Comparison of ENCODE assay signal across 8 cellular contexts in the genomic region with DNA sequence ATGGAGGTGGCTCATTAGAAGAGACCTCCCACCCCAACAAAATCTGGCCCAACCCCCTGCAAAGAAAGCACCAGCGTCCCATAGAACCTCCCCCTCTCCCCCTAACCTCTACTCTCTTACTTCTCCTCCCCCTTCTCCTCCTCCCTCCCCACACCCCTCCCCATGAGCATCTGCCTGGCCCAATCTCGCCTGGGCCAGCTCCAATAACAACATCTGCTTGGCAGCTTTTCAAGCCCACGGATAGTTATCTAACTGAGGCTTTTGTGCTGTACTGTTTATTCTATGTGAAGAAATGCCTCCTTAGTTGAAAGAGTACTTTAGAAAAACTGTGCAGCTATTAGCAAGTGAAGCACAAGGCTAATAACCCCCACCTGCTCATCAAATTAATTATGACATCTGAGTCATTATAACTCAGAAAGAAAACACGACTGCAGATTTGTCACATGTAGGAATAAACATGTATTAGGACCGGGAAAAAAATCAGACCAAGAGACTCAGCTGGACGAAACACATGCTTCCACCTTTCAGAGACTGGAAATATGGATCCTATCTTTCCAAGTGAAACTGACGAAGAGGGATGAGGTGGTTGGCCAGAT. TPM values are rescaled to one million over a fixed set of nuclear protein-coding genes. Genes with fewer than 3 reads are reported as not detected.
DNase-seq lines count a peak whose midpoint lies in the region; ATAC-seq and TF ChIP-seq lines count a peak whose summit lies in the region.

No MANE protein-coding gene starts in this region.

- DNase-seq in DMS153 (lab: John Stamatoyannopoulos, UW): peak; percentile 74
- DNase-seq in NCI-H524 treated with DMSO at 0.1 percent for 48 hours (lab: John Stamatoyannopoulos, UW): peak; percentile 42
- peak; percentile 26 to 56 for DNase-seq in erythroblast (lab: John Stamatoyannopoulos, UW)
- DNase-seq in effector memory CD8-positive, alpha-beta T cell: no peak
- DNase-seq in foreskin melanocyte: no peak
- DNase-seq in activated gamma-delta T cell treated with Interleukin-2 at 50 U/mL for 16 hours: no peak
- DNase-seq in activated CD4-positive, alpha-beta T cell treated with anti-CD3 and anti-CD28 coated beads for 36 hours: no peak

- H3K4me3 Mint-ChIP-seq in nephron: peak overlapping the region; percentile 58 to 72 (median 65)
- H3K4me3 Mint-ChIP-seq in effector memory CD8-positive, alpha-beta T cell: no peak overlapping the region
- no peak overlapping the region for H3K4me3 Mint-ChIP-seq in activated CD4-positive, alpha-beta T cell treated with anti-CD3 and anti-CD28 coated beads for 36 hours

- no peak for TF ChIP-seq POLR2A in erythroblast (IDR thresholded peaks at IDR 0.05; ENCODE audit: low read length)

- POLR2A ChIA-PET in activated CD4-positive, alpha-beta T cell treated with anti-CD3 and anti-CD28 coated beads for 36 hours (lab: Charles Lee): no interaction called here

- no peak for TF ChIP-seq CTCF in nephron (IDR thresholded peaks at IDR 0.05; ENCODE audit: unreplicated experiment in 3 of 3)

- no peaks in the 10 kb centered on the region for H3K27me3 Mint-ChIP-seq in nephron (ENCODE audit: low read depth)
- H3K27me3 Mint-ChIP-seq in effector memory CD8-positive, alpha-beta T cell: peaks cover 27 to 50% of the 10 kb centered on the region in 2 donors
- peaks cover 25% of the 10 kb centered on the region for H3K27me3 Mint-ChIP-seq in activated CD4-positive, alpha-beta T cell treated with anti-CD3 and anti-CD28 coated beads for 36 hours

- peaks cover 70% of the 10 kb centered on the region for H3K4me1 Mint-ChIP-seq in nephron
- H3K4me1 Mint-ChIP-seq in effector memory CD8-positive, alpha-beta T cell (ENCODE audit: low read depth in 2 of 2): peaks cover 0 to 5% of the 10 kb centered on the region in 2 donors
- H3K4me1 Mint-ChIP-seq in activated CD4-positive, alpha-beta T cell treated with anti-CD3 and anti-CD28 coated beads for 36 hours: peaks cover 5% of the 10 kb centered on the region

- intact Hi-C loops in activated CD4-positive, alpha-beta T cell treated with anti-CD3 and anti-CD28 coated beads for 36 hours (cut with DNase I, micrococcal nuclease): no loop called here

- peaks cover 18% of the 10 kb centered on the region for H3K36me3 Mint-ChIP-seq in nephron (ENCODE audit: low read depth)
- H3K36me3 Mint-ChIP-seq in effector memory CD8-positive, alpha-beta T cell (ENCODE audit: insufficient read depth): no peaks in the 10 kb centered on the region
- H3K36me3 Mint-ChIP-seq in activated CD4-positive, alpha-beta T cell treated with anti-CD3 and anti-CD28 coated beads for 36 hours (ENCODE audit: low read depth): no peaks in the 10 kb centered on the region

- CTCF ChIA-PET in activated CD4-positive, alpha-beta T cell treated with anti-CD3 and anti-CD28 coated beads for 36 hours (lab: Charles Lee): no interaction called here

- H3K9me3 Mint-ChIP-seq in nephron: no peaks in the 10 kb centered on the region
- no peaks in the 10 kb centered on the region for H3K9me3 Mint-ChIP-seq in effector memory CD8-positive, alpha-beta T cell
- no peaks in the 10 kb centered on the region for H3K9me3 Mint-ChIP-seq in activated CD4-positive, alpha-beta T cell treated with anti-CD3 and anti-CD28 coated beads for 36 hours (ENCODE audit: low read depth)

- H3K27ac Mint-ChIP-seq in nephron: peak overlapping the region; percentile 93 to 96 (median 93)
- no peak overlapping the region for H3K27ac Mint-ChIP-seq in effector memory CD8-positive, alpha-beta T cell
- H3K27ac Mint-ChIP-seq in activated CD4-positive, alpha-beta T cell treated with anti-CD3 and anti-CD28 coated beads for 36 hours: no peak overlapping the region

- ATAC-seq in effector memory CD8-positive, alpha-beta T cell (replicated peaks): no peak
- ATAC-seq in activated CD4-positive, alpha-beta T cell treated with anti-CD3 and anti-CD28 coated beads for 36 hours: no peak

RNA-seq across cellular contexts. Expression of a gene that starts 42.8 kb away (rescaled TPM):
- not detected for total RNA-seq in activated CD4-positive, alpha-beta T cell treated with anti-CD3 and anti-CD28 coated beads for 36 hours

Comparison
In these comparisons a context has a peak if more than half of its experiments do, and no peak if none do; other contexts are left out.
1. DNase-seq: peak in DMS153 (single experiment), NCI-H524 treated with DMSO at 0.1 percent for 48 hours (single experiment) and erythroblast (2 of 2); none in effector memory CD8-positive, alpha-beta T cell (0 of 3), foreskin melanocyte (single experiment), activated gamma-delta T cell treated with Interleukin-2 at 50 U/mL for 16 hours (single experiment) and activated CD4-positive, alpha-beta T cell treated with anti-CD3 and anti-CD28 coated beads for 36 hours (single experiment).
2. H3K27ac Mint-ChIP-seq: peak in nephron (3 of 3); none in effector memory CD8-positive, alpha-beta T cell (0 of 2) and activated CD4-positive, alpha-beta T cell treated with anti-CD3 and anti-CD28 coated beads for 36 hours (single experiment).
3. H3K4me3 Mint-ChIP-seq: peak in nephron (3 of 3); none in effector memory CD8-positive, alpha-beta T cell (0 of 2) and activated CD4-positive, alpha-beta T cell treated with anti-CD3 and anti-CD28 coated beads for 36 hours (single experiment).